In genomic region chr16:85561248-85562101, GRCh38 we compare ENCODE assay signal across 12 cellular contexts. TPM values are rescaled to one million over a fixed set of nuclear protein-coding genes. Genes with fewer than 3 reads are reported as not detected.
DNase-seq lines count a peak whose midpoint lies in the region; ATAC-seq and TF ChIP-seq lines count a peak whose summit lies in the region.
"Had no signal": no experiment of that assay in that cellular context is flagged by ENCODE, and none has a peak within 500 bp of the region (broad histone marks: within the 10 kb centered on the region; RNA-seq: fewer than 3 reads in every experiment).

No MANE protein-coding gene starts in this region.

- no peak for ATAC-seq in effector memory CD8-positive, alpha-beta T cell (replicated peaks)
- ATAC-seq in natural killer cell treated with Interleukin-12 subunit alpha and Interleukin-12 subunit beta and Interleukin-15 and Interleukin-18, amount 100 ng/mL, for 72 hours, result no peak
- ATAC-seq in GM21786 (IDR thresholded peaks at IDR 0.05; ENCODE audit: unreplicated experiment), result no peak

- peaks cover 11% of the 10 kb centered on the region; the same call in 1 of the 2 replicates for H3F3A ChIP-seq in Loucy (ENCODE audit: low read depth)

- peak overlapping the region; percentile 91 to 95 for H3K27ac Mint-ChIP-seq in effector memory CD8-positive, alpha-beta T cell
- peak overlapping the region; percentile 41 to 99 for H3K27ac Mint-ChIP-seq in natural killer cell treated with Interleukin-12 subunit alpha and Interleukin-12 subunit beta and Interleukin-15 and Interleukin-18, amount 100 ng/mL, for 72 hours
- H3K27ac Mint-ChIP-seq: activated CD4-positive, alpha-beta T cell treated with anti-CD3 and anti-CD28 coated beads, Interleukin-2, amount 10 ng/mL, durations not matched to agents 24 days and 14 days had no signal

- H3K27ac ChIP-seq in tibial artery, result peak overlapping the region; percentile 1

- H2AFZ ChIP-seq in Loucy (ENCODE audit: low read length), result no peak overlapping the region

- H3K9me3 ChIP-seq in Loucy (ENCODE audit: insufficient read depth, low read depth, low read length) (no peaks in the 10 kb centered on the region), tibial artery (no peaks in the 10 kb centered on the region)

- H3K4me2 ChIP-seq in Loucy (ENCODE audit: low read depth, low read length, poor library complexity, severe bottlenecking), result peak overlapping the region; percentile 95

- H4K20me1 ChIP-seq in Loucy (ENCODE audit: insufficient read depth, low read length, poor library complexity, severe bottlenecking), result peaks cover 82% of the 10 kb centered on the region

- peak overlapping the region; percentile 100 for H3K9ac ChIP-seq in Loucy (ENCODE audit: low read depth, low read length, poor library complexity, severe bottlenecking)

- H3K27me3 ChIP-seq in Loucy (ENCODE audit: insufficient read depth, low read length, poor library complexity, severe bottlenecking) (no peaks in the 10 kb centered on the region), tibial artery (no peaks in the 10 kb centered on the region)

- H3K9me3 Mint-ChIP-seq in effector memory CD8-positive, alpha-beta T cell, result no peaks in the 10 kb centered on the region
- no peaks in the 10 kb centered on the region for H3K9me3 Mint-ChIP-seq in natural killer cell treated with Interleukin-12 subunit alpha and Interleukin-12 subunit beta and Interleukin-15 and Interleukin-18, amount 100 ng/mL, for 72 hours
- H3K9me3 Mint-ChIP-seq: activated CD4-positive, alpha-beta T cell treated with anti-CD3 and anti-CD28 coated beads, Interleukin-2, amount 10 ng/mL, durations not matched to agents 24 days and 14 days had no signal

- H3K4me1 Mint-ChIP-seq in effector memory CD8-positive, alpha-beta T cell (ENCODE audit: low read depth in 2 of 2), result peaks cover 66 to 84% of the 10 kb centered on the region in 2 donors
- peaks cover 70 to 77% of the 10 kb centered on the region in 2 donors for H3K4me1 Mint-ChIP-seq in natural killer cell treated with Interleukin-12 subunit alpha and Interleukin-12 subunit beta and Interleukin-15 and Interleukin-18, amount 100 ng/mL, for 72 hours (ENCODE audit: low read depth in 2 of 2)

- DNase-seq in effector memory CD8-positive, alpha-beta T cell, result no peak
- no peak for DNase-seq in natural killer cell treated with Interleukin-12 subunit alpha and Interleukin-12 subunit beta and Interleukin-15 and Interleukin-18, amount 100 ng/mL, for 72 hours (ENCODE audit: low spot score)
- DNase-seq in tibial artery (no peak), occipital lobe (lab: John Stamatoyannopoulos, UW) (no peak)
- DNase-seq in stimulated activated CD8-positive, alpha-beta memory T cell treated with anti-CD3 and anti-CD28 coated beads, Interleukin-4, amount 100 ng/mL, for 48 hours, result no peak
- DNase-seq: activated CD4-positive, alpha-beta T cell treated with anti-CD3 and anti-CD28 coated beads, Interleukin-2, amount 10 ng/mL, durations not matched to agents 24 days and 14 days; cerebellar nuclear complex; NCI-H2081; stimulated activated CD4-positive, alpha-beta T cell treated with anti-CD3 and anti-CD28 coated beads, Interleukin-1b, Interleukin-23, amount 100 ng/mL, for 48 hours had no signal

- H3K27me3 Mint-ChIP-seq in effector memory CD8-positive, alpha-beta T cell, result no peaks in the 10 kb centered on the region
- no peaks in the 10 kb centered on the region for H3K27me3 Mint-ChIP-seq in natural killer cell treated with Interleukin-12 subunit alpha and Interleukin-12 subunit beta and Interleukin-15 and Interleukin-18, amount 100 ng/mL, for 72 hours
- H3K27me3 Mint-ChIP-seq: activated CD4-positive, alpha-beta T cell treated with anti-CD3 and anti-CD28 coated beads, Interleukin-2, amount 10 ng/mL, durations not matched to agents 24 days and 14 days had no signal

- TF ChIP-seq CTCF in Loucy (conservative IDR thresholded peaks at IDR 0.05; ENCODE audit: low read length) (no peak), tibial artery (IDR thresholded peaks at IDR 0.05) (no peak)

- H3K4me3 Mint-ChIP-seq in effector memory CD8-positive, alpha-beta T cell, result peak overlapping the region; percentile 13 to 34
- no peak overlapping the region for H3K4me3 Mint-ChIP-seq in natural killer cell treated with Interleukin-12 subunit alpha and Interleukin-12 subunit beta and Interleukin-15 and Interleukin-18, amount 100 ng/mL, for 72 hours
- H3K4me3 Mint-ChIP-seq: activated CD4-positive, alpha-beta T cell treated with anti-CD3 and anti-CD28 coated beads, Interleukin-2, amount 10 ng/mL, durations not matched to agents 24 days and 14 days; CD14-positive monocyte had no signal

- peaks cover 67% of the 10 kb centered on the region for H3K4me1 ChIP-seq in Loucy (ENCODE audit: insufficient read depth, low read length, poor library complexity, severe bottlenecking)
- H3K4me1 ChIP-seq in tibial artery, result peaks cover 0 to 66% (median 32%) of the 10 kb centered on the region in 4 donors

- no peaks in the 10 kb centered on the region for H3K9me2 ChIP-seq in Loucy (replicated peaks; ENCODE audit: low read depth, low read length)

- intact Hi-C loops in tibial artery (cut with DNase I; ENCODE audit: low total_unique reads), result no loop called here

- H3K36me3 Mint-ChIP-seq in effector memory CD8-positive, alpha-beta T cell (ENCODE audit: insufficient read depth), result peaks cover 56% of the 10 kb centered on the region
- no peaks in the 10 kb centered on the region for H3K36me3 Mint-ChIP-seq in natural killer cell treated with Interleukin-12 subunit alpha and Interleukin-12 subunit beta and Interleukin-15 and Interleukin-18, amount 100 ng/mL, for 72 hours

- peak overlapping the region; percentile 98 for H3K4me3 ChIP-seq in Loucy (ENCODE audit: low read length, poor library complexity, severe bottlenecking)
- no peak overlapping the region for H3K4me3 ChIP-seq in tibial artery

- H3K36me3 ChIP-seq in Loucy (ENCODE audit: insufficient read depth, low read length), result peaks cover 6% of the 10 kb centered on the region; the same call in 1 of the 2 replicates
- H3K36me3 ChIP-seq in tibial artery, result no peaks in the 10 kb centered on the region

- H3K79me2 ChIP-seq in Loucy (ENCODE audit: insufficient read depth, low read length), result peaks cover 100% of the 10 kb centered on the region

RNA-seq across cellular contexts. Expression of gene GSE1, which starts 51.6 kb away (rescaled TPM):
- 100 to 1,000 TPM in 1 of 2 donors, 10 to 100 TPM in 1; 84.9 to 146 TPM for total RNA-seq in natural killer cell treated with Interleukin-12 subunit alpha and Interleukin-12 subunit beta and Interleukin-15 and Interleukin-18, amount 100 ng/mL, for 72 hours
- total RNA-seq in occipital lobe, result 18.4 TPM
